Comparison of ENCODE assay signal across 8 cellular contexts in genomic region chr17:57988301-57989010, GRCh38. TPM values are rescaled to one million over a fixed set of nuclear protein-coding genes. Genes with fewer than 3 reads are reported as not detected.
A peak's percentile ranks its signal among the peaks of the same experiment; 100 is the strongest.
DNase-seq lines count a peak whose midpoint lies in the region; ATAC-seq and TF ChIP-seq lines count a peak whose summit lies in the region.

No MANE protein-coding gene starts in this region.

- peak overlapping the region; percentile 90 for H2AFZ ChIP-seq in parathyroid adenoma

- H3K9me3 ChIP-seq in Peyer's patch: no peaks in the 10 kb centered on the region
- H3K9me3 ChIP-seq in adipocyte (ENCODE audit: control insufficient read depth, low read length): no peaks in the 10 kb centered on the region
- H3K9me3 ChIP-seq in parathyroid adenoma (ENCODE audit: control insufficient read depth, low read length): no peaks in the 10 kb centered on the region

- H3K9ac ChIP-seq in adipocyte (ENCODE audit: low read length): peak overlapping the region; percentile 88
- peak overlapping the region; percentile 30 for H3K9ac ChIP-seq in parathyroid adenoma

- peak in 1 of 2 donors; percentile 32 for TF ChIP-seq POLR2A in Peyer's patch (IDR thresholded peaks at IDR 0.05)

- peak overlapping the region; percentile 81 for H3K4me2 ChIP-seq in parathyroid adenoma (ENCODE audit: low read length)

- DNase-seq in Daoy (ENCODE audit: low read depth) (peak; percentile 73), HT1080 (ENCODE audit: low read depth) (peak; percentile 51), Peyer's patch (peak; percentile 71 to 86 (median 84)), adipocyte (ENCODE audit: low read depth) (peak; percentile 84), cardiac septum (ENCODE audit: low spot score) (peak; percentile 85), NCI-H1694 treated with DMSO at 0.1 percent for 48 hours (lab: John Stamatoyannopoulos, UW) (no peak)

- H3K36me3 ChIP-seq in Peyer's patch (no peaks in the 10 kb centered on the region), adipocyte (ENCODE audit: control insufficient read depth, insufficient read depth, low read length, severe bottlenecking) (peaks cover 2% of the 10 kb centered on the region), parathyroid adenoma (ENCODE audit: control insufficient read depth, insufficient read depth, low read length) (no peaks in the 10 kb centered on the region)

- H3K79me2 ChIP-seq in parathyroid adenoma: peaks cover 16% of the 10 kb centered on the region

- H3K4me1 ChIP-seq in Peyer's patch (peaks cover 0 to 41% (median 7%) of the 10 kb centered on the region in 4 donors), adipocyte (ENCODE audit: control insufficient read depth, insufficient read depth, low read length) (peaks cover 42% of the 10 kb centered on the region), parathyroid adenoma (peaks cover 11% of the 10 kb centered on the region)

- peak overlapping the region; percentile 87 to 95 (median 94) for H3K4me3 ChIP-seq in Peyer's patch
- peak overlapping the region; percentile 84 for H3K4me3 ChIP-seq in adipocyte (ENCODE audit: low read length)
- peak overlapping the region; percentile 67 for H3K4me3 ChIP-seq in parathyroid adenoma (ENCODE audit: low read depth, low read length)

- H3K27ac ChIP-seq in Peyer's patch (peak overlapping the region; percentile 95 to 97 (median 96)), parathyroid adenoma (peak overlapping the region; percentile 88)

- no peaks in the 10 kb centered on the region for H3K27me3 ChIP-seq in Peyer's patch
- no peaks in the 10 kb centered on the region for H3K27me3 ChIP-seq in adipocyte (replicated peaks; ENCODE audit: control insufficient read depth, insufficient read depth, low read length)
- H3K27me3 ChIP-seq in parathyroid adenoma (ENCODE audit: control insufficient read depth, insufficient read depth, low read length): no peaks in the 10 kb centered on the region

- intact Hi-C loops in cardiac septum (cut with DNase I): loop anchor here (1.0 to 2.0 kb wide), 3 partner anchors 34 to 138 kb away; partner anchors contain the start of genes CUEDC1 and MRPS23

- TF ChIP-seq CTCF in Peyer's patch (IDR thresholded peaks at IDR 0.05) (no peak), parathyroid adenoma (IDR thresholded peaks at IDR 0.05) (no peak)

- ATAC-seq in GM21381 (IDR thresholded peaks at IDR 0.05; ENCODE audit: unreplicated experiment): peak; percentile 63

RNA-seq across cellular contexts. Expression of gene VEZF1, which starts 0.4 kb away (rescaled TPM):
- total RNA-seq in Daoy (2014; rRNA removed; shearing (Covaris generic)): 27.3 and 33.1 TPM in 2 replicates
- 33.1 and 37.2 TPM in 2 replicates for total RNA-seq in HT1080 (2014; rRNA removed; shearing (Covaris generic))
- polyA plus RNA-seq in HT1080 (2015; cell fraction: cytosol; rRNA removed): 41.7 and 57.9 TPM in 2 replicates
- 51.0 and 62.7 TPM in 2 replicates for polyA plus RNA-seq in HT1080 (2015; cell fraction: nucleus; rRNA removed)
- total RNA-seq in Peyer's patch (10 to 100 TPM; 29.7 to 49.3 (median 39.5) TPM), cardiac septum (55.3 TPM)

RNA-seq across cellular contexts. Expression of gene SRSF1, which starts 18.6 kb away (rescaled TPM):
- total RNA-seq in Daoy (2014; rRNA removed; shearing (Covaris generic)): 499 and 574 TPM in 2 replicates
- 462 and 463 TPM in 2 replicates for total RNA-seq in HT1080 (2014; rRNA removed; shearing (Covaris generic))
- 229 and 245 TPM in 2 replicates for polyA plus RNA-seq in HT1080 (2015; cell fraction: cytosol; rRNA removed)
- polyA plus RNA-seq in HT1080 (2015; cell fraction: nucleus; rRNA removed): 477 and 479 TPM in 2 replicates
- 100 to 1,000 TPM; 121 to 336 (median 155) TPM for total RNA-seq in Peyer's patch
- total RNA-seq in cardiac septum: 105 TPM

RNA-seq across cellular contexts. Expression of gene CUEDC1, which starts 33.2 kb away (rescaled TPM):
- total RNA-seq in Daoy (2014; rRNA removed; shearing (Covaris generic)): 5.0 and 7.0 TPM in 2 replicates
- 8.9 and 9.9 TPM in 2 replicates for total RNA-seq in HT1080 (2014; rRNA removed; shearing (Covaris generic))
- 19.1 and 19.5 TPM in 2 replicates for polyA plus RNA-seq in HT1080 (2015; cell fraction: cytosol; rRNA removed)
- 73.3 and 80.4 TPM in 2 replicates for polyA plus RNA-seq in HT1080 (2015; cell fraction: nucleus; rRNA removed)
- total RNA-seq in Peyer's patch (10 to 100 TPM; 10.2 to 45.4 (median 19.2) TPM), cardiac septum (46.6 TPM)
